Comparison of ENCODE assay signal across 2 cellular contexts in the genomic region with DNA sequence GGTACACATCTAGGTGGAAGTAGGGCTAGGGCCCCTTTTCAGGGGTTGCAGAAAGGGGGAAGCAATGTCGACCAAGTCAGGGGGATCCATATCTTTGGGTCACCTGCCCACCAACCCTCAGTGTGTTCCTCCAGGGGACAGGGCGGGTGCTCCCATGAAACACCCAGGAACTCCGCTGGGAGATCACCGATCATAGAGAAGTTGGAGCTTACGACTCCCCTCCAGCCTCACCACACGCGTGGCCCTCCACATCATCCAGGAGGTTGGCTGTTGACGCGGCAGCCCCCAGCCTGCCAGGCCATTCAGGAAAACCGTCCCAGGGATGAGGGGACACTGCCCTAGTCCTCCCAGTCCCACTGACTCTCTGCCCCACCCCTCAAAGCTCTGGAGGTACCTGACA.
TF ChIP-seq lines count a peak whose summit lies in the region.

No MANE protein-coding gene starts in this region.

TF ChIP-seq in SK-N-SH, 30 proteins besides CTCF, POLR2A, EP300 and RAD21 (continued from another document):
- TF ChIP-seq NRF1 (IDR thresholded peaks at IDR 0.05; ENCODE audit: low read depth, low read length) (no peak), EZH2phosphoT487 (IDR thresholded peaks at IDR 0.05; ENCODE audit: borderline replicate concordance, low read depth) (no peak), YY1 (IDR thresholded peaks at IDR 0.05; ENCODE audit: low read depth) (no peak), FOXM1 (IDR thresholded peaks at IDR 0.05; ENCODE audit: low read depth) (no peak), NFIC (IDR thresholded peaks at IDR 0.05; ENCODE audit: borderline replicate concordance) (no peak), RXRA (IDR thresholded peaks at IDR 0.05; ENCODE audit: borderline replicate concordance, low read depth) (no peak)
- TF ChIP-seq, protein P1, sequence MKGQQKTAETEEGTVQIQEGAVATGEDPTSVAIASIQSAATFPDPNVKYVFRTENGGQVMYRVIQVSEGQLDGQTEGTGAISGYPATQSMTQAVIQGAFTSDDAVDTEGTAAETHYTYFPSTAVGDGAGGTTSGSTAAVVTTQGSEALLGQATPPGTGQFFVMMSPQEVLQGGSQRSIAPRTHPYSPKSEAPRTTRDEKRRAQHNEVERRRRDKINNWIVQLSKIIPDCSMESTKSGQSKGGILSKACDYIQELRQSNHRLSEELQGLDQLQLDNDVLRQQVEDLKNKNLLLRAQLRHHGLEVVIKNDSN (IDR thresholded peaks at IDR 0.05; ENCODE audit: borderline replicate concordance, low read depth) = no peak
- TF ChIP-seq, protein P2, sequence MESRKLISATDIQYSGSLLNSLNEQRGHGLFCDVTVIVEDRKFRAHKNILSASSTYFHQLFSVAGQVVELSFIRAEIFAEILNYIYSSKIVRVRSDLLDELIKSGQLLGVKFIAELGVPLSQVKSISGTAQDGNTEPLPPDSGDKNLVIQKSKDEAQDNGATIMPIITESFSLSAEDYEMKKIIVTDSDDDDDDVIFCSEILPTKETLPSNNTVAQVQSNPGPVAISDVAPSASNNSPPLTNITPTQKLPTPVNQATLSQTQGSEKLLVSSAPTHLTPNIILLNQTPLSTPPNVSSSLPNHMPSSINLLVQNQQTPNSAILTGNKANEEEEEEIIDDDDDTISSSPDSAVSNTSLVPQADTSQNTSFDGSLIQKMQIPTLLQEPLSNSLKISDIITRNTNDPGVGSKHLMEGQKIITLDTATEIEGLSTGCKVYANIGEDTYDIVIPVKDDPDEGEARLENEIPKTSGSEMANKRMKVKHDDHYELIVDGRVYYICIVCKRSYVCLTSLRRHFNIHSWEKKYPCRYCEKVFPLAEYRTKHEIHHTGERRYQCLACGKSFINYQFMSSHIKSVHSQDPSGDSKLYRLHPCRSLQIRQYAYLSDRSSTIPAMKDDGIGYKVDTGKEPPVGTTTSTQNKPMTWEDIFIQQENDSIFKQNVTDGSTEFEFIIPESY (IDR thresholded peaks at IDR 0.05; ENCODE audit: borderline replicate concordance, low read depth) = no peak

TF ChIP-seq in SK-N-SH treated with all-trans-retinoic acid at 6 μM for 48 hours, 23 proteins besides CTCF, POLR2A, EP300 and RAD21:
- TF ChIP-seq, protein P3, sequence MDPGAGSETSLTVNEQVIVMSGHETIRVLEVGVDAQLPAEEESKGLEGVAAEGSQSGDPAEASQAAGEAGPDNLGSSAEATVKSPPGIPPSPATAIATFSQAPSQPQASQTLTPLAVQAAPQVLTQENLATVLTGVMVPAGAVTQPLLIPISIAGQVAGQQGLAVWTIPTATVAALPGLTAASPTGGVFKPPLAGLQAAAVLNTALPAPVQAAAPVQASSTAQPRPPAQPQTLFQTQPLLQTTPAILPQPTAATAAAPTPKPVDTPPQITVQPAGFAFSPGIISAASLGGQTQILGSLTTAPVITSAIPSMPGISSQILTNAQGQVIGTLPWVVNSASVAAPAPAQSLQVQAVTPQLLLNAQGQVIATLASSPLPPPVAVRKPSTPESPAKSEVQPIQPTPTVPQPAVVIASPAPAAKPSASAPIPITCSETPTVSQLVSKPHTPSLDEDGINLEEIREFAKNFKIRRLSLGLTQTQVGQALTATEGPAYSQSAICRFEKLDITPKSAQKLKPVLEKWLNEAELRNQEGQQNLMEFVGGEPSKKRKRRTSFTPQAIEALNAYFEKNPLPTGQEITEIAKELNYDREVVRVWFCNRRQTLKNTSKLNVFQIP (CRISPR knock-in tag; IDR thresholded peaks at IDR 0.05; ENCODE audit: borderline replicate concordance, low read depth) = no peak
- TF ChIP-seq TCF4 (CRISPR knock-in tag; IDR thresholded peaks at IDR 0.05; ENCODE audit: borderline replicate concordance) (no peak), RARB (CRISPR knock-in tag; IDR thresholded peaks at IDR 0.05) (no peak)
- TF ChIP-seq, protein P4, sequence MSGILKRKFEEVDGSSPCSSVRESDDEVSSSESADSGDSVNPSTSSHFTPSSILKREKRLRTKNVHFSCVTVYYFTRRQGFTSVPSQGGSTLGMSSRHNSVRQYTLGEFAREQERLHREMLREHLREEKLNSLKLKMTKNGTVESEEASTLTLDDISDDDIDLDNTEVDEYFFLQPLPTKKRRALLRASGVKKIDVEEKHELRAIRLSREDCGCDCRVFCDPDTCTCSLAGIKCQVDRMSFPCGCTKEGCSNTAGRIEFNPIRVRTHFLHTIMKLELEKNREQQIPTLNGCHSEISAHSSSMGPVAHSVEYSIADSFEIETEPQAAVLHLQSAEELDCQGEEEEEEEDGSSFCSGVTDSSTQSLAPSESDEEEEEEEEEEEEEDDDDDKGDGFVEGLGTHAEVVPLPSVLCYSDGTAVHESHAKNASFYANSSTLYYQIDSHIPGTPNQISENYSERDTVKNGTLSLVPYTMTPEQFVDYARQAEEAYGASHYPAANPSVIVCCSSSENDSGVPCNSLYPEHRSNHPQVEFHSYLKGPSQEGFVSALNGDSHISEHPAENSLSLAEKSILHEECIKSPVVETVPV (CRISPR knock-in tag; IDR thresholded peaks at IDR 0.05) = no peak
- TF ChIP-seq, protein P5, sequence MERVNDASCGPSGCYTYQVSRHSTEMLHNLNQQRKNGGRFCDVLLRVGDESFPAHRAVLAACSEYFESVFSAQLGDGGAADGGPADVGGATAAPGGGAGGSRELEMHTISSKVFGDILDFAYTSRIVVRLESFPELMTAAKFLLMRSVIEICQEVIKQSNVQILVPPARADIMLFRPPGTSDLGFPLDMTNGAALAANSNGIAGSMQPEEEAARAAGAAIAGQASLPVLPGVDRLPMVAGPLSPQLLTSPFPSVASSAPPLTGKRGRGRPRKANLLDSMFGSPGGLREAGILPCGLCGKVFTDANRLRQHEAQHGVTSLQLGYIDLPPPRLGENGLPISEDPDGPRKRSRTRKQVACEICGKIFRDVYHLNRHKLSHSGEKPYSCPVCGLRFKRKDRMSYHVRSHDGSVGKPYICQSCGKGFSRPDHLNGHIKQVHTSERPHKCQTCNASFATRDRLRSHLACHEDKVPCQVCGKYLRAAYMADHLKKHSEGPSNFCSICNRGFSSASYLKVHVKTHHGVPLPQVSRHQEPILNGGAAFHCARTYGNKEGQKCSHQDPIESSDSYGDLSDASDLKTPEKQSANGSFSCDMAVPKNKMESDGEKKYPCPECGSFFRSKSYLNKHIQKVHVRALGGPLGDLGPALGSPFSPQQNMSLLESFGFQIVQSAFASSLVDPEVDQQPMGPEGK (CRISPR knock-in tag; IDR thresholded peaks at IDR 0.05; ENCODE audit: borderline replicate concordance) = no peak
TF ChIP-seq in SK-N-SH treated with all-trans-retinoic acid at 6 μM for 48 hours: peak in this region for 0.
